In the genomic region with DNA sequence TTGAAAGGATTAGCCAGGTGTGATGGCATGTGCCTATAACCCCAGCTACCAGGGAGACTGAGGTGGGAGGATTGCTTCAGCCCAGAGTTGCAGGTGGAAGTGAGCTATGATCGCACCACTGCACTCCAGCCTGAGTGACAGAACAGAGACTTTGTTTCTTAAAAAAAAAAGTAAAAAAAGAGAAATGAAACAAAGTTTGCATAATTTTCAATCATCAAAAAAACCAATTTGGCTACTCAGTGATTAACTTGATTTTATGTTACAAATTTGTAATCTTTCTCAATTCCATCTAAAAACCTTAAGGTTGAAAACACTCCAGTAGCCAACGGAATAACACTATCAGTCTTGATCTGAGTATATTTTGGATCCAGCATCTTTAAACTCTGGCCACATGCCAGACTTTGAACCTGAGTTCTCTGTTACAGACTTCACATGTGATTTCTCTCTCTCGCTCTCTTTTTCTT, we compare ENCODE assay signal across 12 cellular contexts. TPM values are rescaled to one million over a fixed set of nuclear protein-coding genes. Genes with fewer than 3 reads are reported as not detected.
DNase-seq lines count a peak whose midpoint lies in the region; ATAC-seq and TF ChIP-seq lines count a peak whose summit lies in the region.
"Had no signal": no experiment of that assay in that cellular context is flagged by ENCODE, and none has a peak within 500 bp of the region (broad histone marks: within the 10 kb centered on the region; RNA-seq: fewer than 3 reads in every experiment).

No MANE protein-coding gene starts in this region.

- H3K4me1 Mint-ChIP-seq in IgD-negative memory B cell, result peaks cover 34 to 42% (median 35%) of the 10 kb centered on the region in 3 donors
- H3K4me1 Mint-ChIP-seq in activated CD8-positive, alpha-beta T cell treated with anti-CD3 and anti-CD28 coated beads for 36 hours (ENCODE audit: low read depth), result no peaks in the 10 kb centered on the region

- DNase-seq in RWPE1 (ENCODE audit: low spot score) (no peak), middle frontal gyrus (ENCODE audit: extremely low spot score, low spot score) (no peak), coronary artery (ENCODE audit: low spot score) (no peak)
- no peak for DNase-seq in activated CD8-positive, alpha-beta T cell treated with anti-CD3 and anti-CD28 coated beads for 36 hours
- DNase-seq: central memory CD4-positive, alpha-beta T cell; gastrocnemius medialis; NCI-H2171 treated with DMSO at 0.1 percent for 48 hours; stimulated activated naive CD4-positive, alpha-beta T cell treated with Interleukin-2 at 50 U/mL for 16 hours had no signal

- TF ChIP-seq CTCF in RWPE1 (conservative IDR thresholded peaks at IDR 0.05; ENCODE audit: low read depth) (no peak), coronary artery (IDR thresholded peaks at IDR 0.05) (no peak)
- TF ChIP-seq CTCF in activated CD8-positive, alpha-beta T cell treated with anti-CD3 and anti-CD28 coated beads for 36 hours (IDR thresholded peaks at IDR 0.05), result no peak

- H3K9me3 Mint-ChIP-seq in IgD-negative memory B cell, result peaks cover 0 to 18% (median 6%) of the 10 kb centered on the region in 3 donors
- H3K9me3 Mint-ChIP-seq in activated CD8-positive, alpha-beta T cell treated with anti-CD3 and anti-CD28 coated beads for 36 hours, result peaks cover 11% of the 10 kb centered on the region

- POLR2A ChIA-PET in RWPE1 (lab: Yijun Ruan, JAX; ENCODE audit: low non-redundant PET), result no interaction called here
- POLR2A ChIA-PET in activated CD8-positive, alpha-beta T cell treated with anti-CD3 and anti-CD28 coated beads for 36 hours (lab: Charles Lee), result no interaction called here

- no peak overlapping the region for H3K27ac ChIP-seq in RWPE1
- H3K27ac ChIP-seq in coronary artery, result no peak overlapping the region
- H3K27ac ChIP-seq: gastrocnemius medialis had no signal

- peaks cover 4% of the 10 kb centered on the region for H3K36me3 Mint-ChIP-seq in IgD-negative memory B cell
- H3K36me3 Mint-ChIP-seq in activated CD8-positive, alpha-beta T cell treated with anti-CD3 and anti-CD28 coated beads for 36 hours (ENCODE audit: low read depth), result no peaks in the 10 kb centered on the region

- peak overlapping the region; percentile 11; the same call in 1 of the 2 replicates for H3K4me3 ChIP-seq in GM08714 (ENCODE audit: low read length)
- no peak overlapping the region for H3K4me3 ChIP-seq in coronary artery
- H3K4me3 ChIP-seq: gastrocnemius medialis had no signal

- intact Hi-C loops in activated CD8-positive, alpha-beta T cell treated with anti-CD3 and anti-CD28 coated beads for 36 hours (cut with micrococcal nuclease), result no loop called here

- peak; percentile 95 for ATAC-seq in GM19395 (IDR thresholded peaks at IDR 0.05; ENCODE audit: unreplicated experiment)
- peak; percentile 94 for ATAC-seq in HG02884 (IDR thresholded peaks at IDR 0.05; ENCODE audit: unreplicated experiment)
- ATAC-seq in activated CD8-positive, alpha-beta T cell treated with anti-CD3 and anti-CD28 coated beads for 36 hours, result no peak
- ATAC-seq: gastrocnemius medialis had no signal

- peak overlapping the region; percentile 93 to 97 (median 94) for H3K27ac Mint-ChIP-seq in IgD-negative memory B cell
- H3K27ac Mint-ChIP-seq in activated CD8-positive, alpha-beta T cell treated with anti-CD3 and anti-CD28 coated beads for 36 hours, result no peak overlapping the region

- peak overlapping the region; percentile 67 to 87 (median 76) for H3K4me3 Mint-ChIP-seq in IgD-negative memory B cell
- no peak overlapping the region for H3K4me3 Mint-ChIP-seq in activated CD8-positive, alpha-beta T cell treated with anti-CD3 and anti-CD28 coated beads for 36 hours

- no peaks in the 10 kb centered on the region for H3K27me3 Mint-ChIP-seq in IgD-negative memory B cell
- peaks cover 3% of the 10 kb centered on the region for H3K27me3 Mint-ChIP-seq in activated CD8-positive, alpha-beta T cell treated with anti-CD3 and anti-CD28 coated beads for 36 hours

- CTCF ChIA-PET in RWPE1 (lab: Yijun Ruan, JAX), result no interaction called here
- CTCF ChIA-PET in activated CD8-positive, alpha-beta T cell treated with anti-CD3 and anti-CD28 coated beads for 36 hours (lab: Charles Lee), result no interaction called here

RNA-seq across cellular contexts. Expression of gene DENND5B, which starts 12.6 kb away (rescaled TPM):
- polyA plus RNA-seq in IgD-negative memory B cell, result 30.7 TPM
- under 1 TPM; 0.31 to 0.43 TPM for total RNA-seq in activated CD8-positive, alpha-beta T cell treated with anti-CD3 and anti-CD28 coated beads for 36 hours

RNA-seq across cellular contexts. Expression of gene ETFBKMT, which starts 55.9 kb away (rescaled TPM):
- 1.3 TPM for polyA plus RNA-seq in IgD-negative memory B cell
- total RNA-seq in activated CD8-positive, alpha-beta T cell treated with anti-CD3 and anti-CD28 coated beads for 36 hours, result 1 to 10 TPM in 1 of 2 experiments, under 1 TPM in 1; 0.99 to 1.1 TPM
